Comparison of ENCODE assay signal across 8 cellular contexts in the genomic region with DNA sequence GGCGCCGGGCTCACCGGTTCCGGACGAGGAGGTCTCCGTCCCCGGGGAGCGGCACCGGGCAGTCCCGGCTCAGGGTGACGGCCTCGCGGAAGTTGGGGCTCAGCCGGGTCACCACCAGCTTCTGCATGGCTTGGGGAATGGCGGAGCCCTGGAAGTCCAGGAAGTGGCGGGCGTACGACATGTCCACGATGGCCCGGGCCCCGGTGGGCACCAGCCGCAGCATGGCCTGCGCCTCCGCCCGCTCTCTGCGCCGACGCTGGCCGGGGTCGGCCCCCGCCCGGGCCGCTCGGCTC. TPM values are rescaled to one million over a fixed set of nuclear protein-coding genes. Genes with fewer than 3 reads are reported as not detected.
DNase-seq lines count a peak whose midpoint lies in the region; ATAC-seq, FAIRE-seq and TF ChIP-seq lines count a peak whose summit lies in the region.

No MANE protein-coding gene starts in this region.

- FAIRE-seq in bronchial epithelial cell (lab: Jason Lieb, UNC) = no peak

- no peaks in the 10 kb centered on the region for H3K9me3 ChIP-seq in HUES6 (ENCODE audit: control insufficient read depth, insufficient read depth, low read depth, low read length)
- no peaks in the 10 kb centered on the region for H3K9me3 ChIP-seq in muscle layer of duodenum (ENCODE audit: control insufficient read depth in 1 of 2, low read length in 2 of 2)

- H3K27me3 ChIP-seq in HUES6 (ENCODE audit: control insufficient read depth, insufficient read depth, low read length) (peaks cover 84% of the 10 kb centered on the region), bronchial epithelial cell (ENCODE audit: control insufficient read depth, insufficient read depth, low read length) (no peaks in the 10 kb centered on the region), muscle layer of duodenum (ENCODE audit: low read depth, low read length) (no peaks in the 10 kb centered on the region)

- peak overlapping the region; percentile 72 for H3K9ac ChIP-seq in HUES6 (ENCODE audit: low read length)

- ATAC-seq in GM19463 (IDR thresholded peaks at IDR 0.05; ENCODE audit: unreplicated experiment) = peak; percentile 6

- H3K36me3 ChIP-seq in HUES6 (ENCODE audit: control insufficient read depth, insufficient read depth, low read length) (no peaks in the 10 kb centered on the region), bronchial epithelial cell (ENCODE audit: control insufficient read depth, insufficient read depth, low read length) (no peaks in the 10 kb centered on the region), muscle layer of duodenum (ENCODE audit: control insufficient read depth in 1 of 2, insufficient read depth in 2 of 2, low read length in 2 of 2) (no peaks in the 10 kb centered on the region)

- H3K4me3 ChIP-seq in HUES6 (ENCODE audit: low read depth, low read length) (peak overlapping the region; percentile 82), bronchial epithelial cell (ENCODE audit: low read depth, low read length) (peak overlapping the region; percentile 77), muscle layer of duodenum (ENCODE audit: low read depth in 1 of 2, low read length in 2 of 2) (peak overlapping the region; percentile 85 to 96)

- no peak for DNase-seq in bronchial epithelial cell (ENCODE audit: low read depth)
- DNase-seq in NCI-H128 (lab: John Stamatoyannopoulos, UW; ENCODE audit: unreplicated experiment) = no peak
- DNase-seq in NOMO-1 treated with DMSO at 0.1 percent for 48 hours (lab: John Stamatoyannopoulos, UW; ENCODE audit: unreplicated experiment) = no peak
- no peak for DNase-seq in dedifferentiated amniotic fluid mesenchymal stem cell (ENCODE audit: extremely low spot score)

- H3K4me1 ChIP-seq in HUES6 (ENCODE audit: control insufficient read depth, insufficient read depth, low read length) (peaks cover 39% of the 10 kb centered on the region), muscle layer of duodenum (ENCODE audit: control insufficient read depth in 1 of 2, insufficient read depth in 2 of 2, low read length in 2 of 2) (peaks cover 16 to 30% of the 10 kb centered on the region in 2 donors)

- peak overlapping the region; percentile 96 for H3K27ac ChIP-seq in C4-2B
- no peak overlapping the region for H3K27ac ChIP-seq in HUES6 (ENCODE audit: low read depth, low read length)
- peak overlapping the region; percentile 49 for H3K27ac ChIP-seq in muscle layer of duodenum (ENCODE audit: low read length)

- TF ChIP-seq CTCF in C4-2B (conservative IDR thresholded peaks at IDR 0.05) (no peak), bronchial epithelial cell (IDR thresholded peaks at IDR 0.05; ENCODE audit: insufficient read depth, low read length, severe bottlenecking) (no peak)

RNA-seq across cellular contexts. Expression of gene PTGR3, which starts 0.2 kb away (rescaled TPM):
- 6.3 and 6.8 TPM in 2 replicates for total RNA-seq in bronchial epithelial cell

RNA-seq across cellular contexts. Expression of gene TSHZ1, which starts 1.8 kb away (rescaled TPM):
- total RNA-seq in bronchial epithelial cell = 1.3 and 1.5 TPM in 2 replicates
